Comparison of ENCODE assay signal across 2 cellular contexts in genomic region chr22:38286915-38287669, GRCh38.
TF ChIP-seq lines count a peak whose summit lies in the region.

No MANE protein-coding gene starts in this region.

TF ChIP-seq in GM23338, 12 proteins besides CTCF, POLR2A, EP300 and RAD21 (continued from another document):
- TF ChIP-seq ETS1 (IDR thresholded peaks at IDR 0.05) (no peak), POLR2AphosphoS5 (IDR thresholded peaks at IDR 0.05; ENCODE audit: low read depth) (no peak; the same call in 1 of the 2 replicates), STAT1 (IDR thresholded peaks at IDR 0.05; ENCODE audit: unreplicated experiment) (no peak), EZH2 (IDR thresholded peaks at IDR 0.05; ENCODE audit: low read depth, unreplicated experiment) (no peak), JUNB (IDR thresholded peaks at IDR 0.05; ENCODE audit: unreplicated experiment) (no peak), ZNF331 (CRISPR knock-in tag; IDR thresholded peaks at IDR 0.05; ENCODE audit: low read depth) (no peak), ZNF462 (CRISPR knock-in tag; IDR thresholded peaks at IDR 0.05) (no peak)
- TF ChIP-seq, protein P1, sequence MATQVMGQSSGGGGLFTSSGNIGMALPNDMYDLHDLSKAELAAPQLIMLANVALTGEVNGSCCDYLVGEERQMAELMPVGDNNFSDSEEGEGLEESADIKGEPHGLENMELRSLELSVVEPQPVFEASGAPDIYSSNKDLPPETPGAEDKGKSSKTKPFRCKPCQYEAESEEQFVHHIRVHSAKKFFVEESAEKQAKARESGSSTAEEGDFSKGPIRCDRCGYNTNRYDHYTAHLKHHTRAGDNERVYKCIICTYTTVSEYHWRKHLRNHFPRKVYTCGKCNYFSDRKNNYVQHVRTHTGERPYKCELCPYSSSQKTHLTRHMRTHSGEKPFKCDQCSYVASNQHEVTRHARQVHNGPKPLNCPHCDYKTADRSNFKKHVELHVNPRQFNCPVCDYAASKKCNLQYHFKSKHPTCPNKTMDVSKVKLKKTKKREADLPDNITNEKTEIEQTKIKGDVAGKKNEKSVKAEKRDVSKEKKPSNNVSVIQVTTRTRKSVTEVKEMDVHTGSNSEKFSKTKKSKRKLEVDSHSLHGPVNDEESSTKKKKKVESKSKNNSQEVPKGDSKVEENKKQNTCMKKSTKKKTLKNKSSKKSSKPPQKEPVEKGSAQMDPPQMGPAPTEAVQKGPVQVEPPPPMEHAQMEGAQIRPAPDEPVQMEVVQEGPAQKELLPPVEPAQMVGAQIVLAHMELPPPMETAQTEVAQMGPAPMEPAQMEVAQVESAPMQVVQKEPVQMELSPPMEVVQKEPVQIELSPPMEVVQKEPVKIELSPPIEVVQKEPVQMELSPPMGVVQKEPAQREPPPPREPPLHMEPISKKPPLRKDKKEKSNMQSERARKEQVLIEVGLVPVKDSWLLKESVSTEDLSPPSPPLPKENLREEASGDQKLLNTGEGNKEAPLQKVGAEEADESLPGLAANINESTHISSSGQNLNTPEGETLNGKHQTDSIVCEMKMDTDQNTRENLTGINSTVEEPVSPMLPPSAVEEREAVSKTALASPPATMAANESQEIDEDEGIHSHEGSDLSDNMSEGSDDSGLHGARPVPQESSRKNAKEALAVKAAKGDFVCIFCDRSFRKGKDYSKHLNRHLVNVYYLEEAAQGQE (IDR thresholded peaks at IDR 0.05; ENCODE audit: unreplicated experiment) = no peak

TF ChIP-seq in PFSK-1, 5 proteins besides CTCF, POLR2A, EP300 and RAD21:
- TF ChIP-seq, protein P1 (IDR thresholded peaks at IDR 0.05; ENCODE audit: insufficient read depth in 1 of 2, low read depth in 2 of 2, low read length in 2 of 2) = no peak
- TF ChIP-seq POLR2AphosphoS5 (IDR thresholded peaks at IDR 0.05; ENCODE audit: low read depth, low read length) = 0 out of 2 replicates have a peak, but pooled peaks have one; percentile 22
TF ChIP-seq in PFSK-1: peak in this region for 1.
